Comparison of ENCODE assay signal across 9 cellular contexts in genomic region chr14:52801014-52801708, GRCh38. TPM values are rescaled to one million over a fixed set of nuclear protein-coding genes. Genes with fewer than 3 reads are reported as not detected.
A peak's percentile ranks its signal among the peaks of the same experiment; 100 is the strongest.
DNase-seq lines count a peak whose midpoint lies in the region; ATAC-seq and TF ChIP-seq lines count a peak whose summit lies in the region.
"Had no signal": no experiment of that assay in that cellular context is flagged by ENCODE, and none has a peak within 500 bp of the region (broad histone marks: within the 10 kb centered on the region; RNA-seq: fewer than 3 reads in every experiment).

No MANE protein-coding gene starts in this region.

- 55 to 70% methylated on average over 5 of the region's 5 CpGs for WGBS in esophagus squamous epithelium, 2 donors

- peaks cover 0 to 12% (median 0%) of the 10 kb centered on the region in 5 donors for H3K36me3 Mint-ChIP-seq in naive thymus-derived CD4-positive, alpha-beta T cell

- no peaks in the 10 kb centered on the region for H3K9me2 ChIP-seq in OCI-LY7 (ENCODE audit: insufficient read depth, low read length)

- POLR2A ChIA-PET in naive thymus-derived CD4-positive, alpha-beta T cell (lab: Charles Lee): no interaction called here
- POLR2A ChIA-PET in OCI-LY7 (lab: Charles Lee): interaction anchor here (0.6 to 1.0 kb wide), 3 partner anchors 69 to 1246 kb away, joined by 3 to 5 read pairs (median 3); no protein-coding TSS in a partner anchor

- TF ChIP-seq CTCF in esophagus squamous epithelium (IDR thresholded peaks at IDR 0.05) (no peak), OCI-LY7 (conservative IDR thresholded peaks at IDR 0.05; ENCODE audit: low read length) (no peak)

- H3K27ac ChIP-seq in BLaER1 treated with 17β-estradiol and CSF1 and Interleukin-3, amounts not matched to agents 10 nM and 100 nM: peak overlapping the region in 7 of 11 experiments; percentile 20 to 64 (median 39); a peak in 11 of 22 replicates
- H3K27ac ChIP-seq in esophagus squamous epithelium (peak overlapping the region in 3 of 4 donors; percentile 42 to 63 (median 51)), OCI-LY7 (ENCODE audit: low read depth, low read length, poor library complexity, severe bottlenecking) (no peak overlapping the region)
- no peak overlapping the region for H3K27ac ChIP-seq in naive thymus-derived CD4-positive, alpha-beta T cell (ENCODE audit: low read depth, low read length)

- peaks cover 10 to 31% (median 18%) of the 10 kb centered on the region in 7 donors for H3K4me1 Mint-ChIP-seq in naive thymus-derived CD4-positive, alpha-beta T cell

- no peaks in the 10 kb centered on the region for H4K20me1 ChIP-seq in BLaER1 treated with 17β-estradiol and CSF1 and Interleukin-3, amounts not matched to agents 10 nM and 100 nM
- H4K20me1 ChIP-seq in OCI-LY7 (ENCODE audit: insufficient read depth, low read length): no peaks in the 10 kb centered on the region

- no peak for TF ChIP-seq POLR2A in esophagus squamous epithelium (IDR thresholded peaks at IDR 0.05)

- H3K9ac ChIP-seq in BLaER1 treated with 17β-estradiol and CSF1 and Interleukin-3, amounts not matched to agents 10 nM and 100 nM: peak overlapping the region in 2 of 11 experiments; percentile 12 to 25; a peak in 2 of 22 replicates

- peak; percentile 67 for ATAC-seq in naive thymus-derived CD4-positive, alpha-beta T cell
- ATAC-seq in HG03135 (IDR thresholded peaks at IDR 0.05; ENCODE audit: unreplicated experiment) (no peak), GM18870 (IDR thresholded peaks at IDR 0.05; ENCODE audit: unreplicated experiment) (no peak)

- BruUV-seq in OCI-LY7 (replicated peaks; lab: Mats Ljungman, UMichigan): no TSS peak

- peak overlapping the region; percentile 8 to 50 (median 27); a peak in 16 of 22 replicates for H3K4me2 ChIP-seq in BLaER1 treated with 17β-estradiol and CSF1 and Interleukin-3, amounts not matched to agents 10 nM and 100 nM
- no peak overlapping the region for H3K4me2 ChIP-seq in OCI-LY7 (ENCODE audit: low read length)

- H3K4me3 ChIP-seq in BLaER1 treated with 17β-estradiol and CSF1 and Interleukin-3, amounts not matched to agents 10 nM and 100 nM: no peak overlapping the region
- H3K4me3 ChIP-seq in MG63 (no peak overlapping the region), esophagus squamous epithelium (no peak overlapping the region), OCI-LY7 (ENCODE audit: low read depth, low read length, poor library complexity, severe bottlenecking) (no peak overlapping the region)
- no peak overlapping the region for H3K4me3 ChIP-seq in naive thymus-derived CD4-positive, alpha-beta T cell (ENCODE audit: low read length)

- H2AFZ ChIP-seq in OCI-LY7 (ENCODE audit: low read length): no peak overlapping the region

- H3K4me1 ChIP-seq in BLaER1 treated with 17β-estradiol and CSF1 and Interleukin-3, amounts not matched to agents 10 nM and 100 nM: peaks cover 9 to 15% (median 11%) of the 10 kb centered on the region in 10 experiments; a peak in 19 of 20 replicates
- H3K4me1 ChIP-seq in esophagus squamous epithelium: no peaks in the 10 kb centered on the region
- no peaks in the 10 kb centered on the region for H3K4me1 ChIP-seq in naive thymus-derived CD4-positive, alpha-beta T cell (ENCODE audit: control insufficient read depth in 2 of 2, insufficient read depth in 2 of 2, low read length in 2 of 2)
- no peaks in the 10 kb centered on the region for H3K4me1 ChIP-seq in OCI-LY7 (ENCODE audit: insufficient read depth, low read length, poor library complexity, severe bottlenecking)

- no peak overlapping the region for H3K4me3 Mint-ChIP-seq in naive thymus-derived CD4-positive, alpha-beta T cell

- H3K27me3 Mint-ChIP-seq in naive thymus-derived CD4-positive, alpha-beta T cell: peaks cover 0 to 14% (median 0%) of the 10 kb centered on the region in 5 donors

- peak overlapping the region in 2 of 9 donors; percentile 3 to 18 for H3K27ac Mint-ChIP-seq in naive thymus-derived CD4-positive, alpha-beta T cell

- CTCF ChIA-PET in naive thymus-derived CD4-positive, alpha-beta T cell (lab: Charles Lee): no interaction called here
- CTCF ChIA-PET in OCI-LY7 (lab: Charles Lee; ENCODE audit: unreplicated experiment): no interaction called here

- DNase-seq in MG63 (peak; percentile 34), esophagus squamous epithelium (lab: John Stamatoyannopoulos, UW) (no peak), OCI-LY7 (ENCODE audit: low spot score) (no peak), epidermal melanocyte (ENCODE audit: insufficient read length, low spot score) (no peak)
- no peak for DNase-seq in naive thymus-derived CD4-positive, alpha-beta T cell
- DNase-seq: H7 had no signal

- no peaks in the 10 kb centered on the region for H3K36me3 ChIP-seq in BLaER1 treated with 17β-estradiol and CSF1 and Interleukin-3, amounts not matched to agents 10 nM and 100 nM
- H3K36me3 ChIP-seq in MG63 (no peaks in the 10 kb centered on the region), esophagus squamous epithelium (no peaks in the 10 kb centered on the region), OCI-LY7 (ENCODE audit: insufficient read depth, low read length) (no peaks in the 10 kb centered on the region)
- H3K36me3 ChIP-seq in naive thymus-derived CD4-positive, alpha-beta T cell (ENCODE audit: control insufficient read depth in 2 of 3, insufficient read depth in 3 of 3, low read length in 3 of 3): no peaks in the 10 kb centered on the region

- peaks cover 6 to 18% (median 16%) of the 10 kb centered on the region in 11 experiments; a peak in 19 of 22 replicates for H3K9me3 ChIP-seq in BLaER1 treated with 17β-estradiol and CSF1 and Interleukin-3, amounts not matched to agents 10 nM and 100 nM (replicated peaks in 1 of 11)
- no peaks in the 10 kb centered on the region for H3K9me3 ChIP-seq in MG63
- no peaks in the 10 kb centered on the region for H3K9me3 ChIP-seq in esophagus squamous epithelium
- H3K9me3 ChIP-seq in naive thymus-derived CD4-positive, alpha-beta T cell (ENCODE audit: control insufficient read depth in 2 of 3, low read length in 3 of 3): peaks cover 0 to 4% (median 0%) of the 10 kb centered on the region in 3 experiments
- H3K9me3 ChIP-seq in OCI-LY7 (ENCODE audit: low read length): no peaks in the 10 kb centered on the region

- H3K79me2 ChIP-seq in OCI-LY7 (ENCODE audit: insufficient read depth, low read depth, low read length): no peaks in the 10 kb centered on the region

- H3K27me3 ChIP-seq in BLaER1 treated with 17β-estradiol and CSF1 and Interleukin-3, amounts not matched to agents 10 nM and 100 nM: no peaks in the 10 kb centered on the region
- no peaks in the 10 kb centered on the region for H3K27me3 ChIP-seq in MG63
- no peaks in the 10 kb centered on the region for H3K27me3 ChIP-seq in esophagus squamous epithelium
- no peaks in the 10 kb centered on the region for H3K27me3 ChIP-seq in naive thymus-derived CD4-positive, alpha-beta T cell (ENCODE audit: control insufficient read depth in 2 of 2, insufficient read depth in 2 of 2, low read length in 2 of 2)

- intact Hi-C loops in esophagus squamous epithelium (cut with DNase I) (no loop called here), OCI-LY7 (cut with micrococcal nuclease; ENCODE audit: unreplicated experiment) (no loop called here)
- intact Hi-C loops in naive thymus-derived CD4-positive, alpha-beta T cell (cut with micrococcal nuclease): no loop called here

- peaks cover 0 to 23% (median 5%) of the 10 kb centered on the region in 11 donors for H3K9me3 Mint-ChIP-seq in naive thymus-derived CD4-positive, alpha-beta T cell

RNA-seq across cellular contexts. Expression of gene GNPNAT1, which starts 9.8 kb away (rescaled TPM):
- 37.6 and 84.2 TPM in 2 replicates for total RNA-seq in MG63 (2014; rRNA removed; shearing (Covaris generic); ENCODE audit: low replicate concordance)
- 10 to 100 TPM in 3 of 4 donors, 1 to 10 TPM in 1; 9.4 to 27.3 (median 15.0) TPM for total RNA-seq in esophagus squamous epithelium
- 10 to 100 TPM in 1 of 5 experiments, 1 to 10 TPM in 4; 4.6 to 14.7 (median 8.5) TPM for total RNA-seq in naive thymus-derived CD4-positive, alpha-beta T cell
- 10 to 100 TPM; 10.3 to 17.2 TPM for polyA plus RNA-seq in naive thymus-derived CD4-positive, alpha-beta T cell
- total RNA-seq in OCI-LY7 (2014; rRNA removed; shearing (Covaris generic)): 13.3 and 15.5 TPM in 2 replicates
- total RNA-seq in OCI-LY7 (2022): 29.1 and 29.3 TPM in 2 replicates

Comparison
In these comparisons a context has a peak if more than half of its experiments do, and no peak if none do; other contexts are left out.
1. H3K27ac ChIP-seq: peak in BLaER1 treated with 17β-estradiol and CSF1 and Interleukin-3, amounts not matched to agents 10 nM and 100 nM (7 of 11) and esophagus squamous epithelium (3 of 4); none in naive thymus-derived CD4-positive, alpha-beta T cell (single experiment) and OCI-LY7 (single experiment).